ENCODE assay signal across 8 cellular contexts in genomic region chr12:121530600-121531355, GRCh38. TPM values are rescaled to one million over a fixed set of nuclear protein-coding genes. Genes with fewer than 3 reads are reported as not detected.
A peak's percentile ranks its signal among the peaks of the same experiment; 100 is the strongest.
DNase-seq lines count a peak whose midpoint lies in the region; ATAC-seq and TF ChIP-seq lines count a peak whose summit lies in the region.

No MANE protein-coding gene starts in this region.

- no peak for ATAC-seq in HG02970 (IDR thresholded peaks at IDR 0.05; ENCODE audit: low FRiP score, unreplicated experiment)

- H3K4me3 ChIP-seq in astrocyte of the cerebellum (ENCODE audit: low read depth, low read length), result no peak overlapping the region

- H3K27me3 Mint-ChIP-seq in HFFc6 (ENCODE audit: insufficient read depth), result no peaks in the 10 kb centered on the region
- no peaks in the 10 kb centered on the region for H3K27me3 Mint-ChIP-seq in T-helper 2 cell treated with Interferon-gamma antibody and Interleukin-4, amounts not matched to agents 5 μg/mL and 100 μg/mL, for 36 hours (ENCODE audit: low read depth)

- peak overlapping the region; percentile 44 for H3K27ac Mint-ChIP-seq in HFFc6
- peak overlapping the region; percentile 85 for H3K27ac Mint-ChIP-seq in T-helper 2 cell treated with Interferon-gamma antibody and Interleukin-4, amounts not matched to agents 5 μg/mL and 100 μg/mL, for 36 hours

- in situ Hi-C loops in astrocyte of the cerebellum (cut with HindIII; ENCODE audit: low sequenced_read_pairs), result no loop called here

- peaks cover 28% of the 10 kb centered on the region for H3K4me1 Mint-ChIP-seq in HFFc6 (ENCODE audit: low read depth)
- peaks cover 28% of the 10 kb centered on the region for H3K4me1 Mint-ChIP-seq in T-helper 2 cell treated with Interferon-gamma antibody and Interleukin-4, amounts not matched to agents 5 μg/mL and 100 μg/mL, for 36 hours (ENCODE audit: low read depth)

- peaks cover 6% of the 10 kb centered on the region for H3K36me3 Mint-ChIP-seq in HFFc6 (ENCODE audit: low read depth)
- peaks cover 27% of the 10 kb centered on the region for H3K36me3 Mint-ChIP-seq in T-helper 2 cell treated with Interferon-gamma antibody and Interleukin-4, amounts not matched to agents 5 μg/mL and 100 μg/mL, for 36 hours (ENCODE audit: low read depth)

- no peak overlapping the region for H3K4me3 Mint-ChIP-seq in HFFc6
- H3K4me3 Mint-ChIP-seq in T-helper 2 cell treated with Interferon-gamma antibody and Interleukin-4, amounts not matched to agents 5 μg/mL and 100 μg/mL, for 36 hours, result peak overlapping the region; percentile 55

- TF ChIP-seq CTCF in HFFc6 (IDR thresholded peaks at IDR 0.05) (no peak), astrocyte of the cerebellum (IDR thresholded peaks at IDR 0.05; ENCODE audit: low read depth, low read length, missing control alignments) (no peak)

- DNase-seq in Ammon's horn (ENCODE audit: low spot score) (peak; percentile 62), HFFc6 (peak; percentile 26), astrocyte of the cerebellum (ENCODE audit: low read depth) (peak; percentile 20), kidney tubule cell (ENCODE audit: low spot score) (peak; percentile 76), NCI-H2196 (lab: John Stamatoyannopoulos, UW; ENCODE audit: unreplicated experiment) (no peak)
- DNase-seq in T-helper 2 cell treated with Interferon-gamma antibody and Interleukin-4, amounts not matched to agents 5 μg/mL and 100 μg/mL, for 36 hours (ENCODE audit: low spot score), result peak; percentile 65
- peak; percentile 44 to 55 for DNase-seq in stimulated activated CD8-positive, alpha-beta memory T cell treated with anti-CD3 and anti-CD28 coated beads, Interleukin-2, amount 100 ng/mL, for 1 hour (ENCODE audit: low read depth in 2 of 2)

- H3K9me3 Mint-ChIP-seq in HFFc6, result no peaks in the 10 kb centered on the region
- no peaks in the 10 kb centered on the region for H3K9me3 Mint-ChIP-seq in T-helper 2 cell treated with Interferon-gamma antibody and Interleukin-4, amounts not matched to agents 5 μg/mL and 100 μg/mL, for 36 hours

RNA-seq across cellular contexts. Expression of gene KDM2B, which starts 50.0 kb away (rescaled TPM):
- 10 to 100 TPM; 15.4 to 24.0 (median 21.5) TPM for total RNA-seq in HFFc6 (2021; fragmentation: NEBNext Ultra II Directional; extraction: Animal tissue kit (Norgen Biotek cat#: 25700))
